28 cellular contexts compared by ENCODE assay signal in genomic region chr13:80498433-80498832, GRCh38.
"Had no signal": no experiment of that assay in that cellular context is flagged by ENCODE, and none has a peak within 500 bp of the region (broad histone marks: within the 10 kb centered on the region; RNA-seq: fewer than 3 reads in every experiment).

No MANE protein-coding gene starts in this region.

- H3K36me3 ChIP-seq: colonic mucosa, esophagus muscularis mucosa, esophagus squamous epithelium, gastrocnemius medialis, gastroesophageal sphincter, heart left ventricle, heart right ventricle had no signal

- H3K9me3 ChIP-seq: colonic mucosa, esophagus muscularis mucosa, esophagus squamous epithelium, gastrocnemius medialis, gastroesophageal sphincter, heart left ventricle, heart right ventricle had no signal

- H3K27me3 ChIP-seq: colonic mucosa, dorsolateral prefrontal cortex, esophagus muscularis mucosa, foreskin keratinocyte, gastrocnemius medialis, gastroesophageal sphincter, heart left ventricle, heart right ventricle had no signal

- H3K4me3 ChIP-seq: colonic mucosa, coronary artery, dorsolateral prefrontal cortex, esophagus muscularis mucosa, esophagus squamous epithelium, gastrocnemius medialis, gastroesophageal sphincter, heart left ventricle, heart right ventricle had no signal

- H3K27ac ChIP-seq: colonic mucosa, coronary artery, dorsolateral prefrontal cortex, epithelial cell of prostate, esophagus muscularis mucosa, esophagus squamous epithelium, foreskin keratinocyte, gastroesophageal sphincter had no signal

- ATAC-seq: effector memory CD8-positive, alpha-beta T cell; esophagus mucosa; foreskin keratinocyte; gastrocnemius medialis; gastroesophageal sphincter; heart left ventricle; heart right ventricle had no signal

- DNase-seq: colonic mucosa; cortex of kidney; dermis blood vessel endothelial cell; dorsolateral prefrontal cortex; effector CD4-positive, alpha-beta T cell; effector CD8-positive, alpha-beta T cell; effector memory CD4-positive, alpha-beta T cell; effector memory CD8-positive, alpha-beta T cell; endodermal cell; erythroblast; esophagus squamous epithelium; foreskin fibroblast; foreskin keratinocyte; foreskin melanocyte; gastrocnemius medialis; glutamatergic neuron; head of caudate nucleus; heart left ventricle; heart right ventricle had no signal

- FAIRE-seq: colon, endometrium, endothelial cell of umbilical vein, frontal cortex had no signal

- H3K4me1 ChIP-seq: colonic mucosa, esophagus muscularis mucosa, esophagus squamous epithelium, foreskin keratinocyte, gastrocnemius medialis, gastroesophageal sphincter had no signal
